In the genomic region with DNA sequence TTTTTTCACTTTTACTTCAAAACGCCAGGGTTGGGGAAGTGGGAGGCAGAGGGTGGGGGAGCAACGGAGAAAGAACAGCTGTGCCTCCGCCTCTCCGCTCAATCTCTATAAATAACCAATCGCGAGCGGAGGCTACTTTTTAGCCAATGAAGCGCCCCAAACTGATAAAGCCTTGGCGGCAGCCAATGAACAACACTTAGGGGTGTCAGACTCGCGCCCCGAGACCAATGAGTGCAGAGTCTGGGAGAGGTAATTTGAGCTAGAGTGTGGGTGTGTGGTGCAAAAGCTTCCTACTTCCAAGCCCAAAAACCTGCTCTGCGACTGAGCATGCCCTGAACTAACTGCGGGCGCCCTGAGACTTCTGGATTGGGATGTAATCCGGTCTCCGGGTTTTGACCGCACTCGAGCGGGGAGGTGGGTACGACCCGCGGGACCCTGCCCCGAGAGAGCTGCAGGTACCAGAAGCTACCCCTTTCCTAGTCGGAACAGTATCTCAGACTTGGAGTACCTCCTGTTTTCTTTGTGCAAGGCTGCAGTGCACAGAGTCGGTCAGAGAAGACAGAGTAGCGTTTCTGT, we compare ENCODE assay signal across 8 cellular contexts. TPM values are rescaled to one million over a fixed set of nuclear protein-coding genes. Genes with fewer than 3 reads are reported as not detected.
DNase-seq lines count a peak whose midpoint lies in the region; ATAC-seq and TF ChIP-seq lines count a peak whose summit lies in the region.

No MANE protein-coding gene starts in this region.

- H3K4me1 ChIP-seq in urinary bladder (ENCODE audit: insufficient read depth), result no peaks in the 10 kb centered on the region

- peaks cover 21% of the 10 kb centered on the region for H3K36me3 Mint-ChIP-seq in T-helper 1 cell treated with Interleukin-12 subunit alpha and Interleukin-12 subunit beta and Interleukin-4 antibody, amounts not matched to agents 30 μg/mL and 1 μg/mL, for 36 hours (ENCODE audit: low read depth)
- no peaks in the 10 kb centered on the region for H3K36me3 Mint-ChIP-seq in progenitor cell of endocrine pancreas (ENCODE audit: insufficient read depth)

- H3K4me3 Mint-ChIP-seq in T-helper 1 cell treated with Interleukin-12 subunit alpha and Interleukin-12 subunit beta and Interleukin-4 antibody, amounts not matched to agents 30 μg/mL and 1 μg/mL, for 36 hours, result peak overlapping the region; percentile 92
- peak overlapping the region; percentile 95 for H3K4me3 Mint-ChIP-seq in progenitor cell of endocrine pancreas (ENCODE audit: low read depth)

- peak; percentile 99 for DNase-seq in GM12865 (ENCODE audit: low read depth)
- peak; percentile 100 for DNase-seq in NCI-H1105 treated with DMSO at 0.1 percent for 48 hours (lab: John Stamatoyannopoulos, UW)
- DNase-seq in left ventricle myocardium superior, result peak; percentile 91
- DNase-seq in progenitor cell of endocrine pancreas (ENCODE audit: low spot score, unreplicated experiment), result peak; percentile 89

- peak overlapping the region; percentile 92 for H3K27ac Mint-ChIP-seq in T-helper 1 cell treated with Interleukin-12 subunit alpha and Interleukin-12 subunit beta and Interleukin-4 antibody, amounts not matched to agents 30 μg/mL and 1 μg/mL, for 36 hours
- H3K27ac Mint-ChIP-seq in progenitor cell of endocrine pancreas, result peak overlapping the region; percentile 96

- WGBS in urinary bladder, result under 1% methylated on average over 27 of the region's 27 CpGs

- intact Hi-C loops in left ventricle myocardium superior (cut with micrococcal nuclease), result loop anchor here (10.0 kb wide), 1 partner anchor 124 kb away; no protein-coding TSS in a partner anchor

- H3K27me3 Mint-ChIP-seq in T-helper 1 cell treated with Interleukin-12 subunit alpha and Interleukin-12 subunit beta and Interleukin-4 antibody, amounts not matched to agents 30 μg/mL and 1 μg/mL, for 36 hours (ENCODE audit: low read depth), result no peaks in the 10 kb centered on the region
- H3K27me3 Mint-ChIP-seq in progenitor cell of endocrine pancreas, result no peaks in the 10 kb centered on the region

- H3K27ac ChIP-seq in angular gyrus (ENCODE audit: low read depth, low read length) (peak overlapping the region; percentile 93), urinary bladder (ENCODE audit: low read depth) (peak overlapping the region; percentile 92)

- no peaks in the 10 kb centered on the region for H3K9me3 Mint-ChIP-seq in T-helper 1 cell treated with Interleukin-12 subunit alpha and Interleukin-12 subunit beta and Interleukin-4 antibody, amounts not matched to agents 30 μg/mL and 1 μg/mL, for 36 hours
- H3K9me3 Mint-ChIP-seq in progenitor cell of endocrine pancreas (ENCODE audit: low read depth), result no peaks in the 10 kb centered on the region

- peak overlapping the region; percentile 97 for H3K4me3 ChIP-seq in GM12865 (ENCODE audit: low read depth, low read length)
- peak overlapping the region; percentile 92 for H3K4me3 ChIP-seq in urinary bladder (ENCODE audit: low read depth, low read length)

- H3K4me1 Mint-ChIP-seq in T-helper 1 cell treated with Interleukin-12 subunit alpha and Interleukin-12 subunit beta and Interleukin-4 antibody, amounts not matched to agents 30 μg/mL and 1 μg/mL, for 36 hours (ENCODE audit: low read depth), result peaks cover 31% of the 10 kb centered on the region
- H3K4me1 Mint-ChIP-seq in progenitor cell of endocrine pancreas (ENCODE audit: low read depth), result peaks cover 30% of the 10 kb centered on the region

- no peaks in the 10 kb centered on the region for H3K36me3 ChIP-seq in urinary bladder (ENCODE audit: insufficient read depth)

- ATAC-seq in HG02678 (IDR thresholded peaks at IDR 0.05; ENCODE audit: unreplicated experiment) (peak; percentile 79), left ventricle myocardium superior (peak; percentile 91)

- TF ChIP-seq CTCF in GM12865 (IDR thresholded peaks at IDR 0.05; ENCODE audit: insufficient read depth, low read depth, low read length, missing control alignments) (no peak), progenitor cell of endocrine pancreas (IDR thresholded peaks at IDR 0.05; ENCODE audit: unreplicated experiment) (no peak)

RNA-seq across cellular contexts. Expression of gene RAP2B, which starts 0.8 kb away (rescaled TPM):
- total RNA-seq in left ventricle myocardium superior (3.3 TPM), progenitor cell of endocrine pancreas (11.3 and 12.6 TPM in 2 replicates), urinary bladder (20.1 TPM)
- polyA plus RNA-seq in urinary bladder, result 6.1 TPM

Comparison
In these comparisons a context has a peak if more than half of its experiments do, and no peak if none do; other contexts are left out.
1. Peak in every context shown above with its lines: DNase-seq, ATAC-seq, H3K4me3 ChIP-seq and H3K27ac ChIP-seq.